8 cellular contexts compared by ENCODE assay signal in the genomic region with DNA sequence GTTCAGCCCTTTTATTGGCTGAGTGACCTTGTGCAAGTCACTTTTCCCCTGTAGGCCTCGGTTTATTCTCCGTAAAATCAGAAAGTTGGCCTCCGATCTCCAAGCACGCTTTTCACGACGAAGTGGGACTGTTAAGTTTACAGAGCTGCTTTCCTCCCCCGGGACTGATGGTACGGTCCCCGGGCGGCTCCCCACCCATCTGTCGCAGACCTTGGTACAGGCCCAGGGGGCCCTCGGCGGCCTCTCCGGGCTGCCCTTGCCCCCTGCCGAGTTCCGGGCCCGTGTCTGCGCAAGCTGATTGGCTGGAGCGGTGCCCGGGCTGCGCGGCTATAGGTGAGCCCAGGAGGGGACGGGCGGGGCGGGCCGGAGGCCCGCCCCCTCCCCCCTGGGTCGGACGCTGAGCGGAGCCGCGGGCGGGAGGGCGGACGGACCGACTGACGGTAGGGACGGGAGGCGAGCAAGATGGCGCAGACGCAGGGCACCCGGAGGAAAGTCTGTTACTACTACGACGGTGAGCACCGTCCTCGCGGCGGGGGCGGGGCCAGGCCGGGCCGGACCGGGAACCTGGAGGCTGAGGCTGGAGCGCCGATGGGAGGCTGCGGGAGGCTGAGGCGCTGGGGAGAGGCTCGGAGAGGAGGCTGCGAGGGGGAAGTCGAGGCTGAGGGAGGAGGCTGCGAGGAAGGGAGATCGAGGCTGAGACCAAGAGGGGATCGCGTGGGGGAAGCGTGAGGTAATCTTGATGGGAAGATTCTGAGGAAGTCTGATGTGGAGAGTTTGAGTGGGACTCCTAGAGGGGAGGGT. TPM values are rescaled to one million over a fixed set of nuclear protein-coding genes. Genes with fewer than 3 reads are reported as not detected.
DNase-seq lines count a peak whose midpoint lies in the region; ATAC-seq and TF ChIP-seq lines count a peak whose summit lies in the region.

A gene (plus strand): TSS at position 376 of the 801 bp plus-strand sequence. CDS start 87 bp downstream, at position 463.

- peak within 1 kb of the TSS; percentile 68 for H3K4me3 ChIP-seq in AG09309 (ENCODE audit: control insufficient read depth, low read depth, low read length)
- H3K4me3 ChIP-seq in cardiac fibroblast (replicated peaks in 1 of 2; ENCODE audit: low read depth in 2 of 2, low read length in 2 of 2) = peak within 1 kb of the TSS; percentile 84 to 95

- H3K27ac Mint-ChIP-seq in activated B cell treated with CpG ODN at 0.5 μM for 24 hours = peak within 1 kb of the TSS; percentile 98

- peak within 1 kb of the TSS; percentile 100 for H3K4me3 Mint-ChIP-seq in activated B cell treated with CpG ODN at 0.5 μM for 24 hours

- H3K4me1 Mint-ChIP-seq in activated B cell treated with CpG ODN at 0.5 μM for 24 hours = peaks cover 48% of the 10 kb centered on the region

- no peaks in the 10 kb centered on the region for H3K27me3 Mint-ChIP-seq in activated B cell treated with CpG ODN at 0.5 μM for 24 hours

- CTCF ChIA-PET in activated B cell treated with CpG ODN at 0.5 μM for 24 hours (lab: Charles Lee) = interaction anchor here (0.9 to 2.9 kb wide), 4 partner anchors 26 to 77 kb away, joined by 3 to 27 read pairs (median 16); a partner anchor contains a TSS

- H3K9me3 Mint-ChIP-seq in activated B cell treated with CpG ODN at 0.5 μM for 24 hours = no peaks in the 10 kb centered on the region

- intact Hi-C loops in activated B cell treated with CpG ODN at 0.5 μM for 24 hours (cut with micrococcal nuclease) = loop anchor here (1.0 to 5.0 kb wide), 13 partner anchors 17 to 359 kb away; a partner anchor contains a TSS

- ATAC-seq in GM19023 (IDR thresholded peaks at IDR 0.05; ENCODE audit: unreplicated experiment) (peak; percentile 98), HG03196 (IDR thresholded peaks at IDR 0.05; ENCODE audit: unreplicated experiment) (peak; percentile 93), activated B cell treated with CpG ODN at 0.5 μM for 24 hours (ENCODE audit: low read depth) (peak; percentile 98)

- peaks cover 28% of the 10 kb centered on the region for H3K36me3 Mint-ChIP-seq in activated B cell treated with CpG ODN at 0.5 μM for 24 hours (ENCODE audit: low read depth)

- POLR2A ChIA-PET in activated B cell treated with CpG ODN at 0.5 μM for 24 hours (lab: Charles Lee) = interaction anchor here (0.6 to 4.8 kb wide), 38 partner anchors 8 to 995 kb away, joined by 3 to 107 read pairs (median 6); a partner anchor contains a TSS

- no peak for TF ChIP-seq CTCF in AG09309 (IDR thresholded peaks at IDR 0.05; ENCODE audit: control insufficient read depth, insufficient read depth, low read depth, low read length, missing control alignments)
- TF ChIP-seq CTCF in activated B cell treated with CpG ODN at 0.5 μM for 24 hours (IDR thresholded peaks at IDR 0.05) = no peak
- TF ChIP-seq CTCF in cardiac fibroblast (IDR thresholded peaks at IDR 0.05; ENCODE audit: low read depth, low read length) = no peak

- DNase-seq in AG09309 (ENCODE audit: low read depth) = peak; percentile 65
- DNase-seq in NCI-H345 (lab: John Stamatoyannopoulos, UW) = peak; percentile 96
- DNase-seq in activated B cell treated with CpG ODN at 0.5 μM for 24 hours = peak; percentile 91
- peak; percentile 93 to 97 for DNase-seq in cardiac fibroblast (ENCODE audit: low read depth in 2 of 2)
- DNase-seq in inferior parietal cortex (ENCODE audit: extremely low spot score) = peak; percentile 83
- peak; percentile 60 for DNase-seq in smooth muscle cell of the brain vasculature (ENCODE audit: low read depth, low spot score)

RNA-seq across cellular contexts. Expression of the gene that starts here (rescaled TPM):
- total RNA-seq in activated B cell treated with CpG ODN at 0.5 μM for 24 hours = 204 and 212 TPM in 2 replicates

Comparison
In these comparisons a context has a peak if more than half of its experiments do, and no peak if none do; other contexts are left out.
1. Peak in every context shown above with its lines: DNase-seq, ATAC-seq and H3K4me3 ChIP-seq.